ENCODE assay signal across 3 cellular contexts in genomic region chr6:35798706-35799105, GRCh38.
TF ChIP-seq lines count a peak whose summit lies in the region.

No MANE protein-coding gene starts in this region.

TF ChIP-seq in GM23338, 12 proteins besides CTCF, POLR2A, EP300 and RAD21 (continues in another document):
- TF ChIP-seq, protein P1, sequence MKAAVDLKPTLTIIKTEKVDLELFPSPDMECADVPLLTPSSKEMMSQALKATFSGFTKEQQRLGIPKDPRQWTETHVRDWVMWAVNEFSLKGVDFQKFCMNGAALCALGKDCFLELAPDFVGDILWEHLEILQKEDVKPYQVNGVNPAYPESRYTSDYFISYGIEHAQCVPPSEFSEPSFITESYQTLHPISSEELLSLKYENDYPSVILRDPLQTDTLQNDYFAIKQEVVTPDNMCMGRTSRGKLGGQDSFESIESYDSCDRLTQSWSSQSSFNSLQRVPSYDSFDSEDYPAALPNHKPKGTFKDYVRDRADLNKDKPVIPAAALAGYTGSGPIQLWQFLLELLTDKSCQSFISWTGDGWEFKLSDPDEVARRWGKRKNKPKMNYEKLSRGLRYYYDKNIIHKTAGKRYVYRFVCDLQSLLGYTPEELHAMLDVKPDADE (IDR thresholded peaks at IDR 0.05): no peak
- TF ChIP-seq ZNF114 (CRISPR knock-in tag; IDR thresholded peaks at IDR 0.05) (no peak), EZH2phosphoT487 (IDR thresholded peaks at IDR 0.05; ENCODE audit: unreplicated experiment) (no peak), NANOG (IDR thresholded peaks at IDR 0.05; ENCODE audit: borderline replicate concordance) (no peak), REST (IDR thresholded peaks at IDR 0.05; ENCODE audit: unreplicated experiment) (no peak), POLR2AphosphoS5 (IDR thresholded peaks at IDR 0.05; ENCODE audit: low read depth) (no peak), ZNF331 (CRISPR knock-in tag; IDR thresholded peaks at IDR 0.05; ENCODE audit: low read depth) (no peak), EZH2 (IDR thresholded peaks at IDR 0.05; ENCODE audit: low read depth, unreplicated experiment) (no peak), CREB1 (CRISPR knock-in tag; IDR thresholded peaks at IDR 0.05; ENCODE audit: low read depth) (no peak), JUNB (IDR thresholded peaks at IDR 0.05; ENCODE audit: unreplicated experiment) (no peak), STAT1 (IDR thresholded peaks at IDR 0.05; ENCODE audit: unreplicated experiment) (no peak)

TF ChIP-seq in Ishikawa, 13 proteins besides CTCF, POLR2A, EP300 and RAD21:
- TF ChIP-seq CEBPB (IDR thresholded peaks at IDR 0.05): no peak
- TF ChIP-seq, protein P2, sequence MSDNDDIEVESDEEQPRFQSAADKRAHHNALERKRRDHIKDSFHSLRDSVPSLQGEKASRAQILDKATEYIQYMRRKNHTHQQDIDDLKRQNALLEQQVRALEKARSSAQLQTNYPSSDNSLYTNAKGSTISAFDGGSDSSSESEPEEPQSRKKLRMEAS (IDR thresholded peaks at IDR 0.05): peak; percentile 72
- TF ChIP-seq FOXM1 (IDR thresholded peaks at IDR 0.05; ENCODE audit: borderline replicate concordance, low read depth): no peak
TF ChIP-seq in Ishikawa: peak in this region for 1.

TF ChIP-seq in H1, 55 proteins besides CTCF, POLR2A, EP300 and RAD21:
- TF ChIP-seq, protein P2 (IDR thresholded peaks at IDR 0.05): peak; percentile 76
- TF ChIP-seq E2F6 (IDR thresholded peaks at IDR 0.05) (peak; percentile 65; the same call in 1 of the 2 replicates), TEAD4 (IDR thresholded peaks at IDR 0.05; ENCODE audit: low read depth, low read length) (no peak)
